13 cellular contexts compared by ENCODE assay signal in genomic region chr9:107539427-107540154, GRCh38. TPM values are rescaled to one million over a fixed set of nuclear protein-coding genes. Genes with fewer than 3 reads are reported as not detected.
DNase-seq lines count a peak whose midpoint lies in the region; ATAC-seq and TF ChIP-seq lines count a peak whose summit lies in the region.
"Had no signal": no experiment of that assay in that cellular context is flagged by ENCODE, and none has a peak within 500 bp of the region (broad histone marks: within the 10 kb centered on the region; RNA-seq: fewer than 3 reads in every experiment).

No MANE protein-coding gene starts in this region.

- no peaks in the 10 kb centered on the region for H3K9me3 Mint-ChIP-seq in chondrocyte (ENCODE audit: low read depth)
- H3K9me3 Mint-ChIP-seq in activated T-helper 2 cell treated with anti-CD3 and anti-CD28 coated beads, Interferon-gamma antibody, Interleukin-2, Interleukin-4, amounts not matched to agents 10 μg/mL and 5 μg/mL and 100 μg/mL, durations not matched to agents 14 hours and 24 hours and 36 hours: no peaks in the 10 kb centered on the region
- H3K9me3 Mint-ChIP-seq: stimulated activated effector memory CD8-positive, alpha-beta T cell treated with anti-CD3 and anti-CD28 coated beads, Interleukin-12 subunit alpha, Interleukin-12 subunit beta, amount 100 ng/mL, for 72 hours had no signal

- peak; percentile 11 for DNase-seq in H4 (ENCODE audit: low spot score)
- peak; percentile 35 for DNase-seq in NT2/D1 (ENCODE audit: low read depth, low spot score)
- peak in 1 of 5 donors; percentile 34 for DNase-seq in heart left ventricle
- peak; percentile 93 to 98 for DNase-seq in trophoblast cell
- no peak for DNase-seq in chondrocyte (ENCODE audit: low spot score)
- DNase-seq in activated T-helper 2 cell treated with anti-CD3 and anti-CD28 coated beads, Interferon-gamma antibody, Interleukin-2, Interleukin-4, amounts not matched to agents 10 μg/mL and 5 μg/mL and 100 μg/mL, durations not matched to agents 14 hours and 24 hours and 36 hours (ENCODE audit: low spot score): no peak
- DNase-seq: KBM-7, midbrain, NCI-H1436 treated with DMSO at 0.1 percent for 48 hours, NCI-H510A treated with DMSO at 0.1 percent for 48 hours had no signal

- no peak overlapping the region for H3K18ac ChIP-seq in trophoblast cell (ENCODE audit: low read length)

- H3K27me3 ChIP-seq in NT2/D1 (ENCODE audit: insufficient read depth, insufficient read length) (no peaks in the 10 kb centered on the region), heart left ventricle (no peaks in the 10 kb centered on the region), trophoblast cell (ENCODE audit: insufficient read depth, low read length) (no peaks in the 10 kb centered on the region)
- H3K27me3 ChIP-seq: neutrophil had no signal

- H3K9me3 ChIP-seq in NT2/D1 (ENCODE audit: insufficient read depth, low read length): no peaks in the 10 kb centered on the region
- no peaks in the 10 kb centered on the region for H3K9me3 ChIP-seq in heart left ventricle
- H3K9me3 ChIP-seq in trophoblast cell (ENCODE audit: insufficient read depth, low read depth, low read length): no peaks in the 10 kb centered on the region
- H3K9me3 ChIP-seq: neutrophil had no signal

- ATAC-seq in heart left ventricle (peak; percentile 53 to 77 (median 56)), HG02759 (IDR thresholded peaks at IDR 0.05; ENCODE audit: unreplicated experiment) (no peak)
- ATAC-seq: stimulated activated effector memory CD8-positive, alpha-beta T cell treated with anti-CD3 and anti-CD28 coated beads, Interleukin-12 subunit alpha, Interleukin-12 subunit beta, amount 100 ng/mL, for 72 hours had no signal

- no peak overlapping the region for H3K23ac ChIP-seq in trophoblast cell (ENCODE audit: low read length)

- H3K36me3 ChIP-seq in NT2/D1 (ENCODE audit: insufficient read depth, insufficient read length, low read length): no peaks in the 10 kb centered on the region
- no peaks in the 10 kb centered on the region for H3K36me3 ChIP-seq in heart left ventricle
- no peaks in the 10 kb centered on the region for H3K36me3 ChIP-seq in trophoblast cell (ENCODE audit: control insufficient read depth in 1 of 2, insufficient read depth in 2 of 2, low read length in 2 of 2)
- H3K36me3 ChIP-seq: neutrophil had no signal

- no peaks in the 10 kb centered on the region for H3K27me3 Mint-ChIP-seq in chondrocyte (ENCODE audit: low read depth)
- H3K27me3 Mint-ChIP-seq in activated T-helper 2 cell treated with anti-CD3 and anti-CD28 coated beads, Interferon-gamma antibody, Interleukin-2, Interleukin-4, amounts not matched to agents 10 μg/mL and 5 μg/mL and 100 μg/mL, durations not matched to agents 14 hours and 24 hours and 36 hours (ENCODE audit: low read depth): no peaks in the 10 kb centered on the region

- no peak overlapping the region for H2BK12ac ChIP-seq in trophoblast cell (ENCODE audit: low read length)

- H3K4me3 Mint-ChIP-seq in chondrocyte (ENCODE audit: unreplicated experiment): no peak overlapping the region
- no peak overlapping the region for H3K4me3 Mint-ChIP-seq in activated T-helper 2 cell treated with anti-CD3 and anti-CD28 coated beads, Interferon-gamma antibody, Interleukin-2, Interleukin-4, amounts not matched to agents 10 μg/mL and 5 μg/mL and 100 μg/mL, durations not matched to agents 14 hours and 24 hours and 36 hours (ENCODE audit: low read depth)
- H3K4me3 Mint-ChIP-seq: stimulated activated effector memory CD8-positive, alpha-beta T cell treated with anti-CD3 and anti-CD28 coated beads, Interleukin-12 subunit alpha, Interleukin-12 subunit beta, amount 100 ng/mL, for 72 hours had no signal

- no peak overlapping the region for H4K8ac ChIP-seq in trophoblast cell (ENCODE audit: low read depth, low read length)

- H4K91ac ChIP-seq in trophoblast cell (ENCODE audit: low read depth, low read length): no peak overlapping the region

- H2AFZ ChIP-seq in trophoblast cell (ENCODE audit: insufficient read depth, low read length, poor library complexity): no peak overlapping the region

- H2BK5ac ChIP-seq in trophoblast cell (ENCODE audit: low read depth, low read length, poor library complexity): no peak overlapping the region

- H2AK5ac ChIP-seq in trophoblast cell (ENCODE audit: low read length): no peak overlapping the region

- no peak overlapping the region for H2BK120ac ChIP-seq in trophoblast cell (ENCODE audit: insufficient read depth, low read length, poor library complexity)

- TF ChIP-seq CTCF in heart left ventricle (IDR thresholded peaks at IDR 0.05) (peak in 1 of 12 donors; percentile 10), chondrocyte (IDR thresholded peaks at IDR 0.05) (no peak)

- H3K4me1 ChIP-seq in NT2/D1 (ENCODE audit: insufficient read depth, insufficient read length) (peaks cover 2% of the 10 kb centered on the region), heart left ventricle (peaks cover 0 to 5% (median 0%) of the 10 kb centered on the region in 12 donors), trophoblast cell (ENCODE audit: control insufficient read depth in 1 of 2, insufficient read depth in 2 of 2, low read length in 2 of 2) (peaks cover 2 to 8% of the 10 kb centered on the region in 2 experiments)

- H3K4me2 ChIP-seq in trophoblast cell (ENCODE audit: low read length): peak overlapping the region; percentile 38

- H3K79me2 ChIP-seq in trophoblast cell (ENCODE audit: control insufficient read depth, insufficient read depth, low read length, poor library complexity): no peaks in the 10 kb centered on the region

- no peak overlapping the region for H3K27ac ChIP-seq in heart left ventricle
- no peak overlapping the region for H3K27ac ChIP-seq in trophoblast cell (ENCODE audit: low read depth, low read length)
- H3K27ac ChIP-seq: neutrophil had no signal

- TF ChIP-seq POLR2A in heart left ventricle (IDR thresholded peaks at IDR 0.05): no peak

- H3K4ac ChIP-seq in trophoblast cell (ENCODE audit: low read depth, low read length): no peak overlapping the region

- H3K79me1 ChIP-seq in trophoblast cell (ENCODE audit: low read length): peaks cover 2% of the 10 kb centered on the region

- H3K4me3 ChIP-seq in NT2/D1 (ENCODE audit: insufficient read length, low read depth) (no peak overlapping the region), heart left ventricle (no peak overlapping the region), trophoblast cell (ENCODE audit: low read depth, low read length) (no peak overlapping the region)

- WGBS in heart left ventricle, 4 donors: 69 to 75% (median 73%) methylated on average over 10 of the region's 10 CpGs
- no CpG with 5 or more reads among the region's 10 CpGs for WGBS in trophoblast cell (ENCODE audit: extremely low coverage, insufficient coverage, insufficient read length)

- no peaks in the 10 kb centered on the region for H3K4me1 Mint-ChIP-seq in chondrocyte (ENCODE audit: low read depth)
- H3K4me1 Mint-ChIP-seq in activated T-helper 2 cell treated with anti-CD3 and anti-CD28 coated beads, Interferon-gamma antibody, Interleukin-2, Interleukin-4, amounts not matched to agents 10 μg/mL and 5 μg/mL and 100 μg/mL, durations not matched to agents 14 hours and 24 hours and 36 hours (ENCODE audit: low read depth): no peaks in the 10 kb centered on the region
- H3K4me1 Mint-ChIP-seq: stimulated activated effector memory CD8-positive, alpha-beta T cell treated with anti-CD3 and anti-CD28 coated beads, Interleukin-12 subunit alpha, Interleukin-12 subunit beta, amount 100 ng/mL, for 72 hours had no signal

- no peak overlapping the region for H3K14ac ChIP-seq in trophoblast cell (ENCODE audit: low read length)

- H4K12ac ChIP-seq in trophoblast cell (ENCODE audit: low read depth, low read length): no peak overlapping the region

- intact Hi-C loops in heart left ventricle (cut with DNase I): no loop called here
- intact Hi-C loops in activated T-helper 2 cell treated with anti-CD3 and anti-CD28 coated beads, Interferon-gamma antibody, Interleukin-2, Interleukin-4, amounts not matched to agents 10 μg/mL and 5 μg/mL and 100 μg/mL, durations not matched to agents 14 hours and 24 hours and 36 hours (cut with micrococcal nuclease): no loop called here

- H3K36me3 Mint-ChIP-seq in chondrocyte (ENCODE audit: low read depth): no peaks in the 10 kb centered on the region
- H3K36me3 Mint-ChIP-seq in activated T-helper 2 cell treated with anti-CD3 and anti-CD28 coated beads, Interferon-gamma antibody, Interleukin-2, Interleukin-4, amounts not matched to agents 10 μg/mL and 5 μg/mL and 100 μg/mL, durations not matched to agents 14 hours and 24 hours and 36 hours (ENCODE audit: low read depth): no peaks in the 10 kb centered on the region
- H3K36me3 Mint-ChIP-seq: stimulated activated effector memory CD8-positive, alpha-beta T cell treated with anti-CD3 and anti-CD28 coated beads, Interleukin-12 subunit alpha, Interleukin-12 subunit beta, amount 100 ng/mL, for 72 hours had no signal

- H3K9ac ChIP-seq in NT2/D1 (ENCODE audit: insufficient read length, low read depth): no peak overlapping the region
- no peak overlapping the region for H3K9ac ChIP-seq in trophoblast cell (ENCODE audit: low read length)

- no peak overlapping the region for H3K27ac Mint-ChIP-seq in chondrocyte (ENCODE audit: unreplicated experiment)
- H3K27ac Mint-ChIP-seq in activated T-helper 2 cell treated with anti-CD3 and anti-CD28 coated beads, Interferon-gamma antibody, Interleukin-2, Interleukin-4, amounts not matched to agents 10 μg/mL and 5 μg/mL and 100 μg/mL, durations not matched to agents 14 hours and 24 hours and 36 hours: no peak overlapping the region
- H3K27ac Mint-ChIP-seq: stimulated activated effector memory CD8-positive, alpha-beta T cell treated with anti-CD3 and anti-CD28 coated beads, Interleukin-12 subunit alpha, Interleukin-12 subunit beta, amount 100 ng/mL, for 72 hours had no signal

RNA-seq across cellular contexts. Expression of gene KLF4, which starts 50.0 kb away (rescaled TPM):
- total RNA-seq in H4 (2014; rRNA removed; shearing (Covaris generic)): 2.3 and 3.1 TPM in 2 replicates
- total RNA-seq in heart left ventricle (10 to 100 TPM; 17.1 to 63.3 (median 21.3) TPM), chondrocyte (22.3 to 36.0 TPM (median 35.1 TPM) in 3 replicates)
- polyA plus RNA-seq in heart left ventricle: 10 to 100 TPM in 1 of 2 donors, 1 to 10 TPM in 1; 9.9 to 22.2 TPM
- 44.4 and 44.9 TPM in 2 replicates for polyA plus RNA-seq in trophoblast cell (2013)
- 0.52 and 1.4 TPM in 2 replicates for total RNA-seq in activated T-helper 2 cell treated with anti-CD3 and anti-CD28 coated beads, Interferon-gamma antibody, Interleukin-2, Interleukin-4, amounts not matched to agents 10 μg/mL and 5 μg/mL and 100 μg/mL, durations not matched to agents 14 hours and 24 hours and 36 hours

Comparison
In these comparisons a context has a peak if more than half of its experiments do, and no peak if none do; other contexts are left out.
1. DNase-seq: peak in H4 (single experiment), NT2/D1 (single experiment) and trophoblast cell (2 of 2); none in chondrocyte (single experiment) and activated T-helper 2 cell treated with anti-CD3 and anti-CD28 coated beads, Interferon-gamma antibody, Interleukin-2, Interleukin-4, amounts not matched to agents 10 μg/mL and 5 μg/mL and 100 μg/mL, durations not matched to agents 14 hours and 24 hours and 36 hours (single experiment).